ENCODE assay signal across 8 cellular contexts in genomic region chr9:127955294-127956015, GRCh38. TPM values are rescaled to one million over a fixed set of nuclear protein-coding genes. Genes with fewer than 3 reads are reported as not detected.
A peak's percentile ranks its signal among the peaks of the same experiment; 100 is the strongest.
DNase-seq lines count a peak whose midpoint lies in the region; ATAC-seq lines count a peak whose summit lies in the region.

No MANE protein-coding gene starts in this region.

- DNase-seq in NCI-H82 (lab: John Stamatoyannopoulos, UW) (peak; percentile 81), NCI-H82 treated with DMSO at 0.1 percent for 48 hours (lab: John Stamatoyannopoulos, UW; ENCODE audit: unreplicated experiment) (no peak), M059J (ENCODE audit: low read depth) (peak; percentile 89), SK-MEL-5 (ENCODE audit: low read depth, low spot score) (peak; percentile 55), iPS-NIHi7 (ENCODE audit: extremely low spot score) (peak; percentile 91)
- peak; percentile 88 for DNase-seq in activated naive CD8-positive, alpha-beta T cell treated with anti-CD3 and anti-CD28 coated beads for 36 hours
- peak; percentile 53 to 81 (median 62) for DNase-seq in stimulated activated CD4-positive, alpha-beta T cell treated with anti-CD3 and anti-CD28 coated beads, Interleukin-1b, Interleukin-23, amount 100 ng/mL, for 24 hours (ENCODE audit: low read depth in 4 of 4, low spot score in 1 of 4)

- ATAC-seq in HG02852 (IDR thresholded peaks at IDR 0.05; ENCODE audit: unreplicated experiment) = no peak

- peaks cover 5% of the 10 kb centered on the region for H3K9me3 Mint-ChIP-seq in activated naive CD8-positive, alpha-beta T cell treated with anti-CD3 and anti-CD28 coated beads for 36 hours

- in situ Hi-C loops in SK-MEL-5 (cut with HindIII; ENCODE audit: low pct_unique_long_range_greater_than_20kb, low sequenced_read_pairs) = no loop called here

- H3K4me1 Mint-ChIP-seq in activated naive CD8-positive, alpha-beta T cell treated with anti-CD3 and anti-CD28 coated beads for 36 hours = peaks cover 84% of the 10 kb centered on the region

- peak overlapping the region; percentile 24 for H3K4me3 Mint-ChIP-seq in activated naive CD8-positive, alpha-beta T cell treated with anti-CD3 and anti-CD28 coated beads for 36 hours

- peaks cover 38% of the 10 kb centered on the region for H3K36me3 Mint-ChIP-seq in activated naive CD8-positive, alpha-beta T cell treated with anti-CD3 and anti-CD28 coated beads for 36 hours

- H3K27me3 Mint-ChIP-seq in activated naive CD8-positive, alpha-beta T cell treated with anti-CD3 and anti-CD28 coated beads for 36 hours = no peaks in the 10 kb centered on the region

- H3K27ac Mint-ChIP-seq in activated naive CD8-positive, alpha-beta T cell treated with anti-CD3 and anti-CD28 coated beads for 36 hours = peak overlapping the region; percentile 85

RNA-seq across cellular contexts. Expression of gene DPM2, which starts 17.8 kb away (rescaled TPM):
- 53.8 and 77.2 TPM in 2 replicates for total RNA-seq in M059J (2014; rRNA removed; shearing (Covaris generic))
- 31.4 and 34.9 TPM in 2 replicates for total RNA-seq in SK-MEL-5 (2014; rRNA removed; shearing (Covaris generic))
- polyA plus RNA-seq in SK-MEL-5 (2015; cell fraction: cytosol; rRNA removed) = 58.5 and 60.3 TPM in 2 replicates
- 38.5 and 69.3 TPM in 2 replicates for polyA plus RNA-seq in SK-MEL-5 (2015; cell fraction: nucleus; rRNA removed)
- total RNA-seq in activated naive CD8-positive, alpha-beta T cell treated with anti-CD3 and anti-CD28 coated beads for 36 hours = 10 to 100 TPM; 55.4 to 57.6 TPM

RNA-seq across cellular contexts. Expression of gene PIP5KL1, which starts 24.9 kb away (rescaled TPM):
- 1.6 TPM in 1 of 2 replicates, not detected in the other for total RNA-seq in M059J (2014; rRNA removed; shearing (Covaris generic))
- 0.32 TPM in 1 of 2 replicates, not detected in the other for total RNA-seq in SK-MEL-5 (2014; rRNA removed; shearing (Covaris generic))
- polyA plus RNA-seq in SK-MEL-5 (2015; cell fraction: cytosol; rRNA removed) = 0.30 and 1.3 TPM in 2 replicates
- polyA plus RNA-seq in SK-MEL-5 (2015; cell fraction: nucleus; rRNA removed) = 1.9 and 4.6 TPM in 2 replicates
- 1 to 10 TPM; 2.3 to 3.2 TPM for total RNA-seq in activated naive CD8-positive, alpha-beta T cell treated with anti-CD3 and anti-CD28 coated beads for 36 hours

RNA-seq across cellular contexts. Expression of gene EEIG1, which starts 25.3 kb away (rescaled TPM):
- 4.3 and 35.5 TPM in 2 replicates for total RNA-seq in M059J (2014; rRNA removed; shearing (Covaris generic))
- 28.5 and 31.1 TPM in 2 replicates for total RNA-seq in SK-MEL-5 (2014; rRNA removed; shearing (Covaris generic))
- polyA plus RNA-seq in SK-MEL-5 (2015; cell fraction: cytosol; rRNA removed) = 157 and 182 TPM in 2 replicates
- polyA plus RNA-seq in SK-MEL-5 (2015; cell fraction: nucleus; rRNA removed) = 92.1 and 104 TPM in 2 replicates
- total RNA-seq in activated naive CD8-positive, alpha-beta T cell treated with anti-CD3 and anti-CD28 coated beads for 36 hours = 10 to 100 TPM; 77.2 to 83.8 TPM

RNA-seq across cellular contexts. Expression of gene ST6GALNAC4, which starts 38.6 kb away (rescaled TPM):
- total RNA-seq in M059J (2014; rRNA removed; shearing (Covaris generic)) = 12.2 and 12.6 TPM in 2 replicates
- 5.2 and 7.4 TPM in 2 replicates for total RNA-seq in SK-MEL-5 (2014; rRNA removed; shearing (Covaris generic))
- 17.9 and 18.1 TPM in 2 replicates for polyA plus RNA-seq in SK-MEL-5 (2015; cell fraction: cytosol; rRNA removed)
- 6.6 and 7.9 TPM in 2 replicates for polyA plus RNA-seq in SK-MEL-5 (2015; cell fraction: nucleus; rRNA removed)
- total RNA-seq in activated naive CD8-positive, alpha-beta T cell treated with anti-CD3 and anti-CD28 coated beads for 36 hours = 10 to 100 TPM; 45.3 to 51.2 TPM

RNA-seq across cellular contexts. Expression of gene ST6GALNAC6, which starts 56.1 kb away (rescaled TPM):
- 15.9 and 29.4 TPM in 2 replicates for total RNA-seq in M059J (2014; rRNA removed; shearing (Covaris generic))
- 10.1 TPM in 2 replicates for total RNA-seq in SK-MEL-5 (2014; rRNA removed; shearing (Covaris generic))
- 14.1 and 15.6 TPM in 2 replicates for polyA plus RNA-seq in SK-MEL-5 (2015; cell fraction: cytosol; rRNA removed)
- 30.4 and 44.8 TPM in 2 replicates for polyA plus RNA-seq in SK-MEL-5 (2015; cell fraction: nucleus; rRNA removed)
- total RNA-seq in activated naive CD8-positive, alpha-beta T cell treated with anti-CD3 and anti-CD28 coated beads for 36 hours = 10 to 100 TPM; 44.5 to 45.1 TPM
